In genomic region chr15:33860749-33861148, GRCh38 we compare ENCODE assay signal across 12 cellular contexts.
DNase-seq lines count a peak whose midpoint lies in the region; ATAC-seq, FAIRE-seq and TF ChIP-seq lines count a peak whose summit lies in the region.
"Had no signal": no experiment of that assay in that cellular context is flagged by ENCODE, and none has a peak within 500 bp of the region (broad histone marks: within the 10 kb centered on the region; RNA-seq: fewer than 3 reads in every experiment).

No MANE protein-coding gene starts in this region.

- no peak overlapping the region for H3K4me3 ChIP-seq in bronchial epithelial cell (ENCODE audit: low read depth, low read length)
- H3K4me3 ChIP-seq: transverse colon had no signal

- peaks cover 1% of the 10 kb centered on the region for H3K36me3 ChIP-seq in bronchial epithelial cell (ENCODE audit: control insufficient read depth, insufficient read depth, low read length)

- no peak for TF ChIP-seq CTCF in bronchial epithelial cell (IDR thresholded peaks at IDR 0.05; ENCODE audit: insufficient read depth, low read length, severe bottlenecking)

- DNase-seq in AG08395 (ENCODE audit: low spot score) (peak; percentile 30), M059J (ENCODE audit: low read depth) (peak; percentile 63), bronchial epithelial cell (ENCODE audit: low read depth) (peak; percentile 78), islet precursor cell (peak; percentile 67), 8988T (no peak), NCI-H1417 (lab: John Stamatoyannopoulos, UW) (no peak)
- no peak for DNase-seq in stimulated activated CD4-positive, alpha-beta T cell treated with anti-CD3 and anti-CD28 coated beads, Interleukin-2, amount 100 ng/mL, for 48 hours
- DNase-seq: activated CD4-positive, alpha-beta T cell treated with anti-CD3 and anti-CD28 coated beads, Interleukin-2, amount 10 ng/mL, durations not matched to agents 24 days and 14 days; midbrain; NCI-H1048; transverse colon had no signal

- no peak for FAIRE-seq in bronchial epithelial cell (lab: Jason Lieb, UNC)

- no peak for ATAC-seq in HG03520 (IDR thresholded peaks at IDR 0.05; ENCODE audit: unreplicated experiment)

- no peaks in the 10 kb centered on the region for H3K27me3 ChIP-seq in bronchial epithelial cell (ENCODE audit: control insufficient read depth, insufficient read depth, low read length)
- H3K27me3 ChIP-seq: transverse colon had no signal

Comparison
In these comparisons a context has a peak if more than half of its experiments do, and no peak if none do; other contexts are left out.
1. DNase-seq: peak in AG08395 (single experiment), M059J (single experiment), bronchial epithelial cell (single experiment) and islet precursor cell (single experiment); none in stimulated activated CD4-positive, alpha-beta T cell treated with anti-CD3 and anti-CD28 coated beads, Interleukin-2, amount 100 ng/mL, for 48 hours (0 of 2), 8988T (single experiment) and NCI-H1417 (0 of 3).